ENCODE assay signal across 23 cellular contexts in genomic region chr13:71605744-71606143, GRCh38.
"Had no signal": no experiment of that assay in that cellular context is flagged by ENCODE, and none has a peak within 500 bp of the region (broad histone marks: within the 10 kb centered on the region; RNA-seq: fewer than 3 reads in every experiment).

No MANE protein-coding gene starts in this region.

- ATAC-seq: activated CD8-positive, alpha-beta memory T cell treated with anti-CD3 and anti-CD28 coated beads, Interleukin-2, amount 10 ng/mL, durations not matched to agents 7 days and 5 days; activated naive CD8-positive, alpha-beta T cell treated with anti-CD3 and anti-CD28 coated beads, Interleukin-2, amount 50 U/mL, for 24 hours; left cardiac atrium; lower lobe of right lung had no signal

- H3K27me3 Mint-ChIP-seq: activated CD8-positive, alpha-beta memory T cell treated with anti-CD3 and anti-CD28 coated beads, Interleukin-2, amount 10 ng/mL, durations not matched to agents 7 days and 5 days; activated naive CD8-positive, alpha-beta T cell treated with anti-CD3 and anti-CD28 coated beads, Interleukin-2, amount 50 U/mL, for 24 hours; naive B cell; stimulated activated naive CD8-positive, alpha-beta T cell treated with anti-CD3 and anti-CD28 coated beads, Interleukin-15, Interleukin-2, amounts not matched to agents 100 ng/mL and 50 ng/mL, for 24 hours had no signal

- H3K27me3 ChIP-seq: ascending aorta, breast epithelium, neural progenitor cell, sigmoid colon, spleen, suprapubic skin had no signal

- H3K36me3 ChIP-seq: ascending aorta, breast epithelium, lower lobe of right lung, neural progenitor cell, sigmoid colon, spleen, suprapubic skin had no signal

- DNase-seq: activated CD4-positive, alpha-beta T cell treated with anti-CD3 and anti-CD28 coated beads, Interleukin-2, amount 50 U/mL, for 48 hours; activated CD4-positive, CD25-positive, alpha-beta regulatory T cell treated with anti-CD3 and anti-CD28 coated beads, Interleukin-2, amount 50 U/mL, for 72 hours; activated CD8-positive, alpha-beta memory T cell treated with anti-CD3 and anti-CD28 coated beads, Interleukin-2, amount 10 ng/mL, durations not matched to agents 7 days and 5 days; activated naive CD4-positive, alpha-beta T cell treated with anti-CD3 and anti-CD28 coated beads for 36 hours; activated naive CD8-positive, alpha-beta T cell treated with anti-CD3 and anti-CD28 coated beads, Interleukin-2, amount 50 U/mL, for 24 hours; activated T-cell treated with anti-CD3 and anti-CD28 coated beads, Interleukin-2, amount 50 U/mL, for 1 hour; cerebellar nuclear complex; effector memory CD4-positive, alpha-beta T cell; head of caudate nucleus; immature natural killer cell; left cardiac atrium; lower lobe of right lung; naive B cell; sigmoid colon; spleen; trophoblast cell had no signal

- H3K4me1 ChIP-seq: ascending aorta, breast epithelium, lower lobe of right lung, neural progenitor cell, sigmoid colon, suprapubic skin had no signal

- H3K4me3 Mint-ChIP-seq: activated CD8-positive, alpha-beta memory T cell treated with anti-CD3 and anti-CD28 coated beads, Interleukin-2, amount 10 ng/mL, durations not matched to agents 7 days and 5 days; activated naive CD4-positive, alpha-beta T cell treated with anti-CD3 and anti-CD28 coated beads for 36 hours; activated naive CD8-positive, alpha-beta T cell treated with anti-CD3 and anti-CD28 coated beads, Interleukin-2, amount 50 U/mL, for 24 hours; immature natural killer cell; mesothelial cell of epicardium; naive B cell; neural progenitor cell; stimulated activated naive CD8-positive, alpha-beta T cell treated with anti-CD3 and anti-CD28 coated beads, Interleukin-15, Interleukin-2, amounts not matched to agents 100 ng/mL and 50 ng/mL, for 24 hours had no signal

- H3K4me3 ChIP-seq: ascending aorta, breast epithelium, lower lobe of right lung, neural progenitor cell, sigmoid colon, spleen, suprapubic skin had no signal

- H3K36me3 Mint-ChIP-seq: activated CD8-positive, alpha-beta memory T cell treated with anti-CD3 and anti-CD28 coated beads, Interleukin-2, amount 10 ng/mL, durations not matched to agents 7 days and 5 days; immature natural killer cell; mesothelial cell of epicardium; naive B cell had no signal

- H3K4me1 Mint-ChIP-seq: activated CD8-positive, alpha-beta memory T cell treated with anti-CD3 and anti-CD28 coated beads, Interleukin-2, amount 10 ng/mL, durations not matched to agents 7 days and 5 days had no signal

- H3K27ac Mint-ChIP-seq: activated CD8-positive, alpha-beta memory T cell treated with anti-CD3 and anti-CD28 coated beads, Interleukin-2, amount 10 ng/mL, durations not matched to agents 7 days and 5 days; activated naive CD4-positive, alpha-beta T cell treated with anti-CD3 and anti-CD28 coated beads for 36 hours; activated naive CD8-positive, alpha-beta T cell treated with anti-CD3 and anti-CD28 coated beads, Interleukin-2, amount 50 U/mL, for 24 hours; activated T-helper 2 cell treated with anti-CD3 and anti-CD28 coated beads, Interferon-gamma antibody, Interleukin-2, Interleukin-4, amounts not matched to agents 10 μg/mL and 5 μg/mL and 100 μg/mL, durations not matched to agents 14 hours and 24 hours and 36 hours; immature natural killer cell; mesothelial cell of epicardium; naive B cell; neural progenitor cell; stimulated activated naive CD8-positive, alpha-beta T cell treated with anti-CD3 and anti-CD28 coated beads, Interleukin-15, Interleukin-2, amounts not matched to agents 100 ng/mL and 50 ng/mL, for 24 hours had no signal

- H3K9me3 ChIP-seq: ascending aorta, breast epithelium, lower lobe of right lung, sigmoid colon, spleen, suprapubic skin had no signal

- H3K9me3 Mint-ChIP-seq: activated naive CD4-positive, alpha-beta T cell treated with anti-CD3 and anti-CD28 coated beads for 36 hours; activated naive CD8-positive, alpha-beta T cell treated with anti-CD3 and anti-CD28 coated beads, Interleukin-2, amount 50 U/mL, for 24 hours; activated T-helper 2 cell treated with anti-CD3 and anti-CD28 coated beads, Interferon-gamma antibody, Interleukin-2, Interleukin-4, amounts not matched to agents 10 μg/mL and 5 μg/mL and 100 μg/mL, durations not matched to agents 14 hours and 24 hours and 36 hours; naive B cell; neural progenitor cell; stimulated activated naive CD8-positive, alpha-beta T cell treated with anti-CD3 and anti-CD28 coated beads, Interleukin-15, Interleukin-2, amounts not matched to agents 100 ng/mL and 50 ng/mL, for 24 hours had no signal

- H3K27ac ChIP-seq: ascending aorta, breast epithelium, lower lobe of right lung, neural progenitor cell, sigmoid colon, spleen, suprapubic skin had no signal
